In genomic region chr1:225940385-225941151, GRCh38 we compare ENCODE assay signal across 19 cellular contexts. TPM values are rescaled to one million over a fixed set of nuclear protein-coding genes. Genes with fewer than 3 reads are reported as not detected.
DNase-seq lines count a peak whose midpoint lies in the region; ATAC-seq and TF ChIP-seq lines count a peak whose summit lies in the region.
"Had no signal": no experiment of that assay in that cellular context is flagged by ENCODE, and none has a peak within 500 bp of the region (broad histone marks: within the 10 kb centered on the region; RNA-seq: fewer than 3 reads in every experiment).

No MANE protein-coding gene starts in this region.

- peaks cover 16% of the 10 kb centered on the region for H3K4me1 ChIP-seq in cardiac muscle cell (ENCODE audit: low read depth)
- peaks cover 3 to 15% of the 10 kb centered on the region in 2 experiments for H3K4me1 ChIP-seq in trophoblast cell (ENCODE audit: control insufficient read depth in 1 of 2, insufficient read depth in 2 of 2, low read length in 2 of 2)
- H3K4me1 ChIP-seq: colonic mucosa had no signal

- H3K27ac Mint-ChIP-seq in activated T-cell treated with anti-CD3 and anti-CD28 coated beads, Interleukin-2, amount 50 U/mL, for 24 hours, result no peak overlapping the region
- H3K27ac Mint-ChIP-seq: activated CD4-positive, alpha-beta T cell treated with anti-CD3 and anti-CD28 coated beads for 36 hours; T-helper 1 cell treated with Interleukin-12 subunit alpha and Interleukin-12 subunit beta and Interleukin-4 antibody, amounts not matched to agents 30 μg/mL and 1 μg/mL, for 36 hours had no signal

- no peaks in the 10 kb centered on the region for H3K27me3 ChIP-seq in H7 (ENCODE audit: control insufficient read depth, insufficient read depth, low read length)
- no peaks in the 10 kb centered on the region for H3K27me3 ChIP-seq in cardiac muscle cell
- H3K27me3 ChIP-seq in trophoblast cell (ENCODE audit: insufficient read depth, low read length), result no peaks in the 10 kb centered on the region
- H3K27me3 ChIP-seq: colonic mucosa, hepatocyte had no signal

- no peak overlapping the region for H3K9ac ChIP-seq in trophoblast cell (ENCODE audit: low read length)

- no peak overlapping the region for H3K14ac ChIP-seq in trophoblast cell (ENCODE audit: low read length)

- H3K36me3 Mint-ChIP-seq in activated T-cell treated with anti-CD3 and anti-CD28 coated beads, Interleukin-2, amount 50 U/mL, for 24 hours (ENCODE audit: low read depth), result no peaks in the 10 kb centered on the region

- no peaks in the 10 kb centered on the region for H3K9me3 Mint-ChIP-seq in activated T-cell treated with anti-CD3 and anti-CD28 coated beads, Interleukin-2, amount 50 U/mL, for 24 hours
- H3K9me3 Mint-ChIP-seq: activated T-cell treated with anti-CD3 and anti-CD28 coated beads, Interleukin-2, amount 50 U/mL, for 4 hours; T-helper 1 cell treated with Interleukin-12 subunit alpha and Interleukin-12 subunit beta and Interleukin-4 antibody, amounts not matched to agents 30 μg/mL and 1 μg/mL, for 36 hours had no signal

- DNase-seq in H7 (peak; percentile 54), cardiac muscle cell (ENCODE audit: low read depth in 1 of 2, low spot score in 1 of 2) (peak in 1 of 2 donors; percentile 13), trophoblast cell (no peak), hypothalamus (lab: John Stamatoyannopoulos, UW) (no peak)
- DNase-seq in activated T-cell treated with anti-CD3 and anti-CD28 coated beads, Interleukin-2, amount 50 U/mL, for 24 hours, result no peak
- DNase-seq: activated CD4-positive, alpha-beta T cell treated with anti-CD3 and anti-CD28 coated beads for 36 hours; activated T-cell treated with anti-CD3 and anti-CD28 coated beads, Interleukin-2, amount 50 U/mL, for 4 hours; colonic mucosa; COR-L47; GDM1; GOT3; KG1; NCI-H510A; substantia nigra had no signal

- no peak overlapping the region for H3K4ac ChIP-seq in trophoblast cell (ENCODE audit: low read depth, low read length)

- H4K12ac ChIP-seq in trophoblast cell (ENCODE audit: low read depth, low read length), result no peak overlapping the region

- H3K18ac ChIP-seq in trophoblast cell (ENCODE audit: low read length), result no peak overlapping the region

- no peak overlapping the region for H3K23ac ChIP-seq in trophoblast cell (ENCODE audit: low read length)

- H3K4me3 ChIP-seq in H7 (ENCODE audit: insufficient read depth, low read depth, low read length), result peak overlapping the region; percentile 59
- no peak overlapping the region for H3K4me3 ChIP-seq in cardiac muscle cell
- no peak overlapping the region for H3K4me3 ChIP-seq in trophoblast cell (ENCODE audit: low read depth, low read length)
- H3K4me3 ChIP-seq: colonic mucosa, hepatocyte had no signal

- H2AK5ac ChIP-seq in trophoblast cell (ENCODE audit: low read length), result no peak overlapping the region

- no peak overlapping the region for H4K8ac ChIP-seq in trophoblast cell (ENCODE audit: low read depth, low read length)

- H3K4me2 ChIP-seq in trophoblast cell (ENCODE audit: low read length), result no peak overlapping the region

- peak overlapping the region; percentile 17 for H2AFZ ChIP-seq in trophoblast cell (ENCODE audit: insufficient read depth, low read length, poor library complexity)
- H2AFZ ChIP-seq: hepatocyte had no signal

- H4K91ac ChIP-seq in trophoblast cell (ENCODE audit: low read depth, low read length), result peak overlapping the region; percentile 60

- no peak for TF ChIP-seq CTCF in cardiac muscle cell (IDR thresholded peaks at IDR 0.05; ENCODE audit: low read depth, low read length)

- H3K79me2 ChIP-seq in trophoblast cell (ENCODE audit: control insufficient read depth, insufficient read depth, low read length, poor library complexity), result peaks cover 2% of the 10 kb centered on the region
- H3K79me2 ChIP-seq: hepatocyte had no signal

- peaks cover 5% of the 10 kb centered on the region for H3K27me3 Mint-ChIP-seq in activated T-cell treated with anti-CD3 and anti-CD28 coated beads, Interleukin-2, amount 50 U/mL, for 24 hours

- WGBS in trophoblast cell (ENCODE audit: extremely low coverage, insufficient coverage, insufficient read length), result no CpG with 5 or more reads among the region's 25 CpGs

- H2BK12ac ChIP-seq in trophoblast cell (ENCODE audit: low read length), result no peak overlapping the region

- no peaks in the 10 kb centered on the region for H3K79me1 ChIP-seq in trophoblast cell (ENCODE audit: low read length)

- H3K9me3 ChIP-seq in cardiac muscle cell (ENCODE audit: low read depth) (no peaks in the 10 kb centered on the region), trophoblast cell (ENCODE audit: insufficient read depth, low read depth, low read length) (no peaks in the 10 kb centered on the region)
- H3K9me3 ChIP-seq: colonic mucosa, esophagus muscularis mucosa had no signal

- H3K4me3 Mint-ChIP-seq in activated T-cell treated with anti-CD3 and anti-CD28 coated beads, Interleukin-2, amount 50 U/mL, for 24 hours, result no peak overlapping the region
- H3K4me3 Mint-ChIP-seq: activated CD4-positive, alpha-beta T cell treated with anti-CD3 and anti-CD28 coated beads for 36 hours; activated T-cell treated with anti-CD3 and anti-CD28 coated beads, Interleukin-2, amount 50 U/mL, for 4 hours; T-helper 1 cell treated with Interleukin-12 subunit alpha and Interleukin-12 subunit beta and Interleukin-4 antibody, amounts not matched to agents 30 μg/mL and 1 μg/mL, for 36 hours had no signal

- H2BK5ac ChIP-seq in trophoblast cell (ENCODE audit: low read depth, low read length, poor library complexity), result peak overlapping the region; percentile 23

- H3K36me3 ChIP-seq in H7 (replicated peaks; ENCODE audit: control insufficient read depth, insufficient read depth, low read length), result peaks cover 5% of the 10 kb centered on the region
- H3K36me3 ChIP-seq in cardiac muscle cell, result no peaks in the 10 kb centered on the region
- no peaks in the 10 kb centered on the region for H3K36me3 ChIP-seq in trophoblast cell (ENCODE audit: control insufficient read depth in 1 of 2, insufficient read depth in 2 of 2, low read length in 2 of 2)
- H3K36me3 ChIP-seq: colonic mucosa, esophagus muscularis mucosa had no signal

- no peak overlapping the region for H2BK120ac ChIP-seq in trophoblast cell (ENCODE audit: insufficient read depth, low read length, poor library complexity)

- ATAC-seq in HG03039 (IDR thresholded peaks at IDR 0.05; ENCODE audit: unreplicated experiment), result no peak
- ATAC-seq: activated CD4-positive, alpha-beta T cell treated with anti-CD3 and anti-CD28 coated beads for 36 hours; activated T-cell treated with anti-CD3 and anti-CD28 coated beads, Interleukin-2, amount 50 U/mL, for 4 hours had no signal

- H3K27ac ChIP-seq in cardiac muscle cell, result peak overlapping the region; percentile 72
- no peak overlapping the region for H3K27ac ChIP-seq in trophoblast cell (ENCODE audit: low read depth, low read length)
- H3K27ac ChIP-seq: colonic mucosa, hepatocyte had no signal

- peaks cover 13% of the 10 kb centered on the region for H3K4me1 Mint-ChIP-seq in activated T-cell treated with anti-CD3 and anti-CD28 coated beads, Interleukin-2, amount 50 U/mL, for 24 hours (ENCODE audit: low read depth)

RNA-seq across cellular contexts. Expression of gene LEFTY2, which starts 0.5 kb away (rescaled TPM):
- total RNA-seq in H7 (2014; rRNA removed; shearing (Covaris generic)), result 971 and 2,272 TPM in 2 replicates
- 4.0 and 14.0 TPM in 2 replicates for total RNA-seq in cardiac muscle cell
- polyA plus RNA-seq in cardiac muscle cell, result 2.7 and 9.0 TPM in 2 replicates
- polyA plus RNA-seq in trophoblast cell (2013), result 4.2 and 4.7 TPM in 2 replicates
- total RNA-seq: A673; activated CD4-positive, alpha-beta T cell treated with anti-CD3 and anti-CD28 coated beads for 36 hours; activated T-cell treated with anti-CD3 and anti-CD28 coated beads, Interleukin-2, amount 50 U/mL, for 4 hours had no signal

RNA-seq across cellular contexts. Expression of gene PYCR2, which starts 16.5 kb away (rescaled TPM):
- 308 and 356 TPM in 2 replicates for total RNA-seq in H7 (2014; rRNA removed; shearing (Covaris generic))
- 45.1 and 62.9 TPM in 2 replicates for total RNA-seq in cardiac muscle cell
- polyA plus RNA-seq in cardiac muscle cell, result 66.3 and 75.9 TPM in 2 replicates
- polyA plus RNA-seq in trophoblast cell (2013), result 26.5 and 28.3 TPM in 2 replicates

RNA-seq across cellular contexts. Expression of gene LEFTY1, which starts 51.6 kb away (rescaled TPM):
- 2,746 and 3,860 TPM in 2 replicates for total RNA-seq in H7 (2014; rRNA removed; shearing (Covaris generic))
- total RNA-seq in cardiac muscle cell, result 0.83 TPM in 1 of 2 replicates, not detected in the other
- 0.25 TPM in 1 of 2 replicates, not detected in the other for polyA plus RNA-seq in cardiac muscle cell
- polyA plus RNA-seq in trophoblast cell (2013), result 0.18 and 0.22 TPM in 2 replicates
- total RNA-seq: A673; activated CD4-positive, alpha-beta T cell treated with anti-CD3 and anti-CD28 coated beads for 36 hours had no signal

RNA-seq across cellular contexts. Expression of gene TMEM63A, which starts 58.4 kb away (rescaled TPM):
- total RNA-seq in H7 (2014; rRNA removed; shearing (Covaris generic)), result 101 and 154 TPM in 2 replicates
- 17.0 and 37.0 TPM in 2 replicates for total RNA-seq in cardiac muscle cell
- 19.3 and 34.2 TPM in 2 replicates for polyA plus RNA-seq in cardiac muscle cell
- polyA plus RNA-seq in trophoblast cell (2013), result 25.6 and 26.7 TPM in 2 replicates

RNA-seq across cellular contexts. Expression of gene SDE2, which starts 58.6 kb away (rescaled TPM):
- total RNA-seq in H7 (2014; rRNA removed; shearing (Covaris generic)), result 34.4 and 38.4 TPM in 2 replicates
- total RNA-seq in cardiac muscle cell, result 16.1 and 21.1 TPM in 2 replicates
- 17.6 and 28.3 TPM in 2 replicates for polyA plus RNA-seq in cardiac muscle cell
- polyA plus RNA-seq in trophoblast cell (2013), result 12.6 and 13.1 TPM in 2 replicates

Comparison
In these comparisons a context has a peak if more than half of its experiments do, and no peak if none do; other contexts are left out.
1. RNA of gene LEFTY2, which starts 0.5 kb away (total RNA-seq): 971 to 2,272 TPM in H7; 4.0 to 14.0 TPM in cardiac muscle cell; every median in the first group is over 10 times any median in the second.
2. RNA of gene LEFTY1, which starts 51.6 kb away (total RNA-seq): 2,746 to 3,860 TPM in H7; 0.83 TPM in cardiac muscle cell; every median in the first group is over 1,000 times any median in the second.